ENCODE assay signal across 1 cellular context in genomic region chr17:20306924-20307323, GRCh38.
TF ChIP-seq lines count a peak whose summit lies in the region.

No MANE protein-coding gene starts in this region.

TF ChIP-seq in SK-N-SH treated with all-trans-retinoic acid at 6 μM for 48 hours, 23 proteins besides CTCF, POLR2A, EP300 and RAD21 (continued from another document):
- TF ChIP-seq CSRNP3 (CRISPR knock-in tag; IDR thresholded peaks at IDR 0.05) (no peak), CREB5 (CRISPR knock-in tag; IDR thresholded peaks at IDR 0.05; ENCODE audit: low read depth) (no peak), TSHZ2 (CRISPR knock-in tag; IDR thresholded peaks at IDR 0.05) (no peak), ARNTL (CRISPR knock-in tag; IDR thresholded peaks at IDR 0.05; ENCODE audit: borderline replicate concordance, low read depth) (no peak), RARB (CRISPR knock-in tag; IDR thresholded peaks at IDR 0.05) (no peak), TCF4 (CRISPR knock-in tag; IDR thresholded peaks at IDR 0.05; ENCODE audit: borderline replicate concordance) (no peak), ZC3H10 (CRISPR knock-in tag; IDR thresholded peaks at IDR 0.05) (no peak), ISL1 (CRISPR knock-in tag; IDR thresholded peaks at IDR 0.05) (0 out of 2 replicates have a peak, but pooled peaks have one; percentile 8), SNAI2 (CRISPR knock-in tag; IDR thresholded peaks at IDR 0.05) (no peak), ZFP30 (CRISPR knock-in tag; IDR thresholded peaks at IDR 0.05) (peak; percentile 99)
